ENCODE assay signal across 21 cellular contexts in genomic region chr6:84601366-84601765, GRCh38.
"Had no signal": no experiment of that assay in that cellular context is flagged by ENCODE, and none has a peak within 500 bp of the region (broad histone marks: within the 10 kb centered on the region; RNA-seq: fewer than 3 reads in every experiment).

No MANE protein-coding gene starts in this region.

- H3K36me3 ChIP-seq: heart left ventricle, lower lobe of right lung, neutrophil, pancreas, thoracic aorta, upper lobe of left lung had no signal

- H3K4me1 ChIP-seq: heart left ventricle, lower lobe of right lung, pancreas, upper lobe of left lung had no signal

- H3K9me3 ChIP-seq: lower lobe of right lung, neutrophil, pancreas, thoracic aorta, upper lobe of left lung had no signal

- DNase-seq: activated CD4-positive, alpha-beta memory T cell treated with anti-CD3 and anti-CD28 coated beads for 36 hours; activated CD4-positive, alpha-beta T cell treated with anti-CD3 and anti-CD28 coated beads for 36 hours; activated naive CD4-positive, alpha-beta T cell treated with Interleukin-2 at 50 U/mL for 16 hours; activated naive CD8-positive, alpha-beta T cell treated with anti-CD3 and anti-CD28 coated beads for 36 hours; activated T-cell treated with anti-CD3 and anti-CD28 coated beads, Interleukin-2, amount 50 U/mL, for 48 hours; central memory CD4-positive, alpha-beta T cell; heart left ventricle; islet precursor cell; left cardiac atrium; lower lobe of right lung; midbrain; natural killer cell; pancreas; right cardiac atrium; stimulated activated CD4-positive, alpha-beta T cell treated with anti-CD3 and anti-CD28 coated beads, Interleukin-4, amount 100 ng/mL, for 24 hours; stimulated activated naive CD4-positive, alpha-beta T cell treated with Interleukin-2 at 50 U/mL for 16 hours; T-helper 1 cell; upper lobe of left lung had no signal

- H3K27me3 ChIP-seq: heart left ventricle, neutrophil, pancreas, upper lobe of left lung had no signal

- ATAC-seq: activated CD4-positive, alpha-beta T cell treated with anti-CD3 and anti-CD28 coated beads for 36 hours; heart left ventricle; left cardiac atrium; lower lobe of right lung; natural killer cell; pancreas; right cardiac atrium; WTC11 had no signal

- H3K4me1 Mint-ChIP-seq: activated CD4-positive, alpha-beta T cell treated with anti-CD3 and anti-CD28 coated beads for 36 hours; activated naive CD8-positive, alpha-beta T cell treated with anti-CD3 and anti-CD28 coated beads for 36 hours; natural killer cell; WTC11 had no signal

- H3K4me3 ChIP-seq: heart left ventricle, lower lobe of right lung, pancreas, thoracic aorta, upper lobe of left lung had no signal

- H3K9me3 Mint-ChIP-seq: activated CD4-positive, alpha-beta memory T cell treated with anti-CD3 and anti-CD28 coated beads for 36 hours had no signal

- H3K27ac Mint-ChIP-seq: activated CD4-positive, alpha-beta memory T cell treated with anti-CD3 and anti-CD28 coated beads for 36 hours; activated CD4-positive, alpha-beta T cell treated with anti-CD3 and anti-CD28 coated beads for 36 hours; activated naive CD8-positive, alpha-beta T cell treated with anti-CD3 and anti-CD28 coated beads for 36 hours; natural killer cell; WTC11 had no signal

- H3K36me3 Mint-ChIP-seq: activated CD4-positive, alpha-beta memory T cell treated with anti-CD3 and anti-CD28 coated beads for 36 hours; activated naive CD8-positive, alpha-beta T cell treated with anti-CD3 and anti-CD28 coated beads for 36 hours; natural killer cell; WTC11 had no signal

- H3K27me3 Mint-ChIP-seq: activated CD4-positive, alpha-beta memory T cell treated with anti-CD3 and anti-CD28 coated beads for 36 hours; activated CD4-positive, alpha-beta T cell treated with anti-CD3 and anti-CD28 coated beads for 36 hours; activated naive CD8-positive, alpha-beta T cell treated with anti-CD3 and anti-CD28 coated beads for 36 hours had no signal

- H3K4me3 Mint-ChIP-seq: activated CD4-positive, alpha-beta memory T cell treated with anti-CD3 and anti-CD28 coated beads for 36 hours; activated CD4-positive, alpha-beta T cell treated with anti-CD3 and anti-CD28 coated beads for 36 hours; activated naive CD8-positive, alpha-beta T cell treated with anti-CD3 and anti-CD28 coated beads for 36 hours; natural killer cell; WTC11 had no signal

- H3K27ac ChIP-seq: heart left ventricle, lower lobe of right lung, neutrophil, pancreas, thoracic aorta, upper lobe of left lung had no signal
